In the genomic region with DNA sequence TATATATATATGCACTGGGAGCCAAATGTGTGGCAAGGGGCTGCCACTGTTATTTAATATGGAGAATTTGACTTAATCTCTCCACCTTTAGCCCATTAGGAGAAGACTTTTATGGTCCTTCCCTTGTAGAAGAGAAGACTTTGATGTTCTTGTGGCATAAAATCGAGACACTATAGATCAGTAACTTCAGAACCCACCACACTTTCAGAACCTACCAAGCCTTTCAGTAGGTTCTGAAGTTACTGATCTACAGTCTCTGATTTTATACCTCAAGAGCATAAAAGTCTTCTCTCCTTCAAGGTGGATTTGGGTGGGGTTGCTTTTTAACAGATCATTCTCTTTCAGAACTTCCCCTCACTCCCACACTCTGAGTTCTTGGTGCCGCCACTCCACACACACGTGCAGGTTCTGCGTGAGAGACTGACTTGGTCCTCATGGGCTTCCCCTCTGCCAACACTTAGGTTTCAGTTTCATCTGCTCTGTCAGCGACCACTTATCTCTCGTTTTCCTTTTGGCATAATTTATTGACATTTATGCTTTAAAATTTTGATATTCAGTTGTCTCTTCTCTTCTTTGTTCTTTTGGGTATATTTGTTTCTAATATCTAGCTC, we compare ENCODE assay signal across 1 cellular context.
TF ChIP-seq lines count a peak whose summit lies in the region.

No MANE protein-coding gene starts in this region.

TF ChIP-seq in HepG2, 621 proteins besides CTCF, POLR2A, EP300 and RAD21 (continued from another document):
- TF ChIP-seq, protein P1, sequence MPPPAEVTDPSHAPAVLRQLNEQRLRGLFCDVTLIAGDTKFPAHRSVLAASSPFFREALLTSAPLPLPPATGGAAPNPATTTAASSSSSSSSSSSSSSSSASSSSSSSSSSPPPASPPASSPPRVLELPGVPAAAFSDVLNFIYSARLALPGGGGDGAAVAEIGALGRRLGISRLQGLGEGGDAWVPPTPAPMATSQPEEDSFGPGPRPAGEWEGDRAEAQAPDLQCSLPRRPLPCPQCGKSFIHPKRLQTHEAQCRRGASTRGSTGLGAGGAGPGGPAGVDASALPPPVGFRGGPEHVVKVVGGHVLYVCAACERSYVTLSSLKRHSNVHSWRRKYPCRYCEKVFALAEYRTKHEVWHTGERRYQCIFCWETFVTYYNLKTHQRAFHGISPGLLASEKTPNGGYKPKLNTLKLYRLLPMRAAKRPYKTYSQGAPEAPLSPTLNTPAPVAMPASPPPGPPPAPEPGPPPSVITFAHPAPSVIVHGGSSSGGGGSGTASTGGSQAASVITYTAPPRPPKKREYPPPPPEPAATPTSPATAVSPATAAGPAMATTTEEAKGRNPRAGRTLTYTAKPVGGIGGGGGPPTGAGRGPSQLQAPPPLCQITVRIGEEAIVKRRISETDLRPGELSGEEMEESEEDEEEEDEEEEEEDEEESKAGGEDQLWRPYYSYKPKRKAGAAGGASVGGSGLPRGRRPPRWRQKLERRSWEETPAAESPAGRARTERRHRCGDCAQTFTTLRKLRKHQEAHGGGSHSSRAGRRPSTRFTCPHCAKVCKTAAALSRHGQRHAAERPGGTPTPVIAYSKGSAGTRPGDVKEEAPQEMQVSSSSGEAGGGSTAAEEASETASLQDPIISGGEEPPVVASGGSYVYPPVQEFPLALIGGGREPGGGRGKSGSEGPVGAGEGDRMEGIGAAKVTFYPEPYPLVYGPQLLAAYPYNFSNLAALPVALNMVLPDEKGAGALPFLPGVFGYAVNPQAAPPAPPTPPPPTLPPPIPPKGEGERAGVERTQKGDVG (CRISPR knock-in tag; IDR thresholded peaks at IDR 0.05; ENCODE audit: borderline replicate concordance) = no peak
